ENCODE assay signal across 8 cellular contexts in the genomic region with DNA sequence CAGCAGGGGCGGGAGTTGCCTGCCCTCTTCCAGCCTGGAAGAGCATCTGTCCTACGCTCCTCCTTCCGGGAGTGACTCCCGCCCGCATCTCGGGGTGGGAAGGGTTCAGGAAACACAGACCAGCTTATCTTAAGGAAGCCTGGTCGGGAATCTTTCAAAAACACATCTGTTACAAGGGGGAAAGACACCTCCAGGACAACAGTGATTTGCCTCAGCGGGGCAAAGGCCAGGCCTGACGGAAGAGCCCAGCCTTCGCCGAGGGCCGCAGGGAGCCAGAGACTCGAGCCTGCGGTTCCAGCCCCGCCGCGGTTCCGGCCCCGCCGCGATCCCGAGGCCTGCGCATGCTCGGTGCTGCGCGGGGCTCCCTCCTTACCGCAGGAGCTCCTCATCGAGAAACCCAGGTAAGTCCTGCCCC. TPM values are rescaled to one million over a fixed set of nuclear protein-coding genes. Genes with fewer than 3 reads are reported as not detected.
A peak's percentile ranks its signal among the peaks of the same experiment; 100 is the strongest.
DNase-seq lines count a peak whose midpoint lies in the region; ATAC-seq, FAIRE-seq and TF ChIP-seq lines count a peak whose summit lies in the region.

No MANE protein-coding gene starts in this region.

- no peaks in the 10 kb centered on the region for H3K4me1 ChIP-seq in small intestine (ENCODE audit: control insufficient read depth in 2 of 2, insufficient read depth in 1 of 2, low read depth in 1 of 2, low read length in 1 of 2)

- FAIRE-seq in small intestine (lab: Jason Lieb, UNC): no peak
- FAIRE-seq in RCC 7860 (lab: Jason Lieb, UNC): no peak

- TF ChIP-seq CTCF in fibroblast of the aortic adventitia (IDR thresholded peaks at IDR 0.05; ENCODE audit: insufficient read depth, low read length): no peak

- H3K27me3 ChIP-seq in small intestine (ENCODE audit: control insufficient read depth in 2 of 2, insufficient read depth in 2 of 2, low read length in 2 of 2): no peaks in the 10 kb centered on the region

- WGBS in small intestine, 3 donors: 18 to 37% (median 22%) methylated on average over 28 of the region's 28 CpGs

- H3K9me3 ChIP-seq in small intestine (ENCODE audit: control insufficient read depth, low read depth): no peaks in the 10 kb centered on the region

- H3K27ac ChIP-seq in small intestine (ENCODE audit: low read depth in 1 of 2, low read length in 1 of 2): peak overlapping the region in 1 of 2 donors; percentile 45

- ATAC-seq in HG02678 (IDR thresholded peaks at IDR 0.05; ENCODE audit: unreplicated experiment): no peak
- no peak for ATAC-seq in HG03442 (IDR thresholded peaks at IDR 0.05; ENCODE audit: unreplicated experiment)

- H3K4me3 ChIP-seq in fibroblast of the aortic adventitia (ENCODE audit: low read depth, low read length): peak overlapping the region; percentile 44
- peak overlapping the region in 1 of 2 donors; percentile 42 for H3K4me3 ChIP-seq in small intestine (ENCODE audit: low read depth in 1 of 2, low read length in 2 of 2)

- no peaks in the 10 kb centered on the region for H3K36me3 ChIP-seq in small intestine (ENCODE audit: control insufficient read depth in 2 of 2, insufficient read depth in 2 of 2, low read length in 2 of 2)

- DNase-seq in ELF-1 (ENCODE audit: low read depth, low spot score) (peak; percentile 70), fibroblast of the aortic adventitia (ENCODE audit: low read depth) (peak; percentile 15), small intestine (peak; percentile 58), NCI-H2171 treated with DMSO at 0.1 percent for 48 hours (lab: John Stamatoyannopoulos, UW) (no peak), RCC 7860 (ENCODE audit: low spot score) (no peak)
- peak; percentile 38 to 49 for DNase-seq in activated T-cell treated with anti-CD3 and anti-CD28 coated beads, Interleukin-2, amount 50 U/mL, for 48 hours

RNA-seq across cellular contexts. Expression of gene TGIF1, which starts 38.1 kb away (rescaled TPM):
- total RNA-seq in fibroblast of the aortic adventitia (ENCODE audit: low replicate concordance): 68.4 and 106 TPM in 2 replicates
- 10 to 100 TPM; 20.0 to 47.9 (median 22.6) TPM for polyA plus RNA-seq in small intestine

Comparison
In these comparisons a context has a peak if more than half of its experiments do, and no peak if none do; other contexts are left out.
1. DNase-seq: peak in ELF-1 (single experiment), activated T-cell treated with anti-CD3 and anti-CD28 coated beads, Interleukin-2, amount 50 U/mL, for 48 hours (2 of 2), fibroblast of the aortic adventitia (single experiment) and small intestine (single experiment); none in NCI-H2171 treated with DMSO at 0.1 percent for 48 hours (single experiment) and RCC 7860 (single experiment).